Comparison of ENCODE assay signal across 8 cellular contexts in the genomic region with DNA sequence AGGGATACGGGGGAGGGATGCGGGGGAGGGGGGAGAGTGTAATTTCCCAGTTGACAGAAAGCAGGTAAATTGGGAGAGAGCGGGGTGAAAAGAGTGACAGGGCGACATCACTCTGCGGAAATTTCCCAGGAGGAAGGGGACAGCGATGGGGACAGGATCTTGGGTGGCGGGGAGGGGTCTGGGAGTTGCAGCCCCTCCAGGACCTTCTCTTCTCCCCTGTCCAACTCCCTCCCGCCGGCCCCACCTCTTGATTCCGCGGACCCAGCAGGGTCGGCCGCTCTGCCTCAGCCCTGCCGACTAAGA.
DNase-seq lines count a peak whose midpoint lies in the region; ATAC-seq, FAIRE-seq and TF ChIP-seq lines count a peak whose summit lies in the region.

No MANE protein-coding gene starts in this region.

- H3K9me3 Mint-ChIP-seq in activated T-cell treated with anti-CD3 and anti-CD28 coated beads, Interleukin-2, amount 50 U/mL, for 4 hours = no peaks in the 10 kb centered on the region
- H3K9me3 Mint-ChIP-seq in astrocyte (ENCODE audit: unreplicated experiment) = no peaks in the 10 kb centered on the region

- peaks cover 2% of the 10 kb centered on the region for H3K27me3 ChIP-seq in astrocyte (ENCODE audit: insufficient read depth, low read length)
- H3K27me3 ChIP-seq in lower lobe of right lung (ENCODE audit: low read depth) = peaks cover 5% of the 10 kb centered on the region
- H3K27me3 ChIP-seq in tibial nerve = no peaks in the 10 kb centered on the region

- H3K36me3 Mint-ChIP-seq in activated T-cell treated with anti-CD3 and anti-CD28 coated beads, Interleukin-2, amount 50 U/mL, for 4 hours (ENCODE audit: insufficient read depth) = no peaks in the 10 kb centered on the region
- H3K36me3 Mint-ChIP-seq in astrocyte (ENCODE audit: low read depth, unreplicated experiment) = no peaks in the 10 kb centered on the region

- peaks cover 41% of the 10 kb centered on the region for H3K4me1 Mint-ChIP-seq in activated T-cell treated with anti-CD3 and anti-CD28 coated beads, Interleukin-2, amount 50 U/mL, for 4 hours (ENCODE audit: low read depth)
- peaks cover 2% of the 10 kb centered on the region for H3K4me1 Mint-ChIP-seq in astrocyte (ENCODE audit: low read depth, unreplicated experiment)

- 8 to 9% methylated on average over 10 to 12 of the region's 14 CpGs for WGBS in tibial nerve, 2 donors

- intact Hi-C loops in lower lobe of right lung (cut with DNase I) = no loop called here

- peak overlapping the region; percentile 92 for H3K4me2 ChIP-seq in astrocyte (ENCODE audit: low read length)

- H3K27me3 Mint-ChIP-seq in activated T-cell treated with anti-CD3 and anti-CD28 coated beads, Interleukin-2, amount 50 U/mL, for 4 hours (ENCODE audit: low read depth) = no peaks in the 10 kb centered on the region
- peaks cover 4% of the 10 kb centered on the region for H3K27me3 Mint-ChIP-seq in astrocyte (ENCODE audit: low read depth, unreplicated experiment)

- H3K4me3 ChIP-seq in astrocyte (ENCODE audit: insufficient read depth, low read depth, low read length) = peak overlapping the region; percentile 54
- H3K4me3 ChIP-seq in lower lobe of right lung = peak overlapping the region; percentile 74
- peak overlapping the region; percentile 61 to 88 (median 73) for H3K4me3 ChIP-seq in tibial nerve

- FAIRE-seq in astrocyte (lab: Jason Lieb, UNC) (no peak), frontal cortex (lab: Jason Lieb, UNC) (no peak)

- no peak for TF ChIP-seq POLR2A in tibial nerve (IDR thresholded peaks at IDR 0.05)

- H3K9ac ChIP-seq in astrocyte (ENCODE audit: low read length) = peak overlapping the region; percentile 58

- no peak for TF ChIP-seq CTCF in astrocyte (IDR thresholded peaks at IDR 0.05; ENCODE audit: insufficient read depth, low read depth, low read length)
- no peak for TF ChIP-seq CTCF in lower lobe of right lung (IDR thresholded peaks at IDR 0.05)
- no peak for TF ChIP-seq CTCF in tibial nerve (IDR thresholded peaks at IDR 0.05)

- H2AFZ ChIP-seq in astrocyte (ENCODE audit: low read depth, low read length) = peak overlapping the region; percentile 71

- DNase-seq in activated T-cell treated with anti-CD3 and anti-CD28 coated beads, Interleukin-2, amount 50 U/mL, for 4 hours = no peak
- DNase-seq in activated T-cell treated with anti-CD3 and anti-CD28 coated beads, Interleukin-2, amount 50 U/mL, for 1 hour = no peak
- DNase-seq in astrocyte (ENCODE audit: low read depth) = no peak
- no peak for DNase-seq in lower lobe of right lung
- no peak for DNase-seq in tibial nerve (ENCODE audit: low spot score in 2 of 2)
- DNase-seq in frontal cortex (ENCODE audit: low spot score in 2 of 2) = no peak
- no peak for DNase-seq in NCI-H2227 (lab: John Stamatoyannopoulos, UW; ENCODE audit: unreplicated experiment)

- H3K9me3 ChIP-seq in astrocyte (ENCODE audit: insufficient read depth, low read depth, low read length) = no peaks in the 10 kb centered on the region
- H3K9me3 ChIP-seq in lower lobe of right lung = no peaks in the 10 kb centered on the region
- no peaks in the 10 kb centered on the region for H3K9me3 ChIP-seq in tibial nerve

- no peak for TF ChIP-seq EP300 in tibial nerve (IDR thresholded peaks at IDR 0.05)

- H3K4me3 Mint-ChIP-seq in activated T-cell treated with anti-CD3 and anti-CD28 coated beads, Interleukin-2, amount 50 U/mL, for 4 hours = peak overlapping the region; percentile 86
- H3K4me3 Mint-ChIP-seq in astrocyte (ENCODE audit: unreplicated experiment) = peak overlapping the region; percentile 82

- H3K79me2 ChIP-seq in astrocyte (ENCODE audit: insufficient read depth, low read length) = no peaks in the 10 kb centered on the region

- peaks cover 11% of the 10 kb centered on the region for H4K20me1 ChIP-seq in astrocyte (ENCODE audit: insufficient read depth, low read length)

- H3K27ac Mint-ChIP-seq in astrocyte (ENCODE audit: unreplicated experiment) = no peak overlapping the region

- H3K36me3 ChIP-seq in astrocyte (ENCODE audit: insufficient read depth, low read length) (no peaks in the 10 kb centered on the region), lower lobe of right lung (no peaks in the 10 kb centered on the region), tibial nerve (no peaks in the 10 kb centered on the region)

- H3K27ac ChIP-seq in astrocyte (ENCODE audit: low read depth, low read length) (no peak overlapping the region), lower lobe of right lung (peak overlapping the region; percentile 71), tibial nerve (peak overlapping the region in 3 of 4 donors; percentile 68 to 96 (median 72))

- peaks cover 10% of the 10 kb centered on the region for H3K4me1 ChIP-seq in astrocyte (ENCODE audit: insufficient read depth, low read length)
- H3K4me1 ChIP-seq in lower lobe of right lung = peaks cover 22% of the 10 kb centered on the region
- peaks cover 0 to 25% (median 12%) of the 10 kb centered on the region in 4 donors for H3K4me1 ChIP-seq in tibial nerve

- no peak for ATAC-seq in activated T-cell treated with anti-CD3 and anti-CD28 coated beads, Interleukin-2, amount 50 U/mL, for 4 hours
- ATAC-seq in lower lobe of right lung (no peak), HG03457 (IDR thresholded peaks at IDR 0.05; ENCODE audit: unreplicated experiment) (no peak)
